ENCODE assay signal across 15 cellular contexts in genomic region chr21:38751379-38752050, GRCh38. TPM values are rescaled to one million over a fixed set of nuclear protein-coding genes. Genes with fewer than 3 reads are reported as not detected.
A peak's percentile ranks its signal among the peaks of the same experiment; 100 is the strongest.
DNase-seq lines count a peak whose midpoint lies in the region; ATAC-seq and TF ChIP-seq lines count a peak whose summit lies in the region.
"Had no signal": no experiment of that assay in that cellular context is flagged by ENCODE, and none has a peak within 500 bp of the region (broad histone marks: within the 10 kb centered on the region; RNA-seq: fewer than 3 reads in every experiment).

No MANE protein-coding gene starts in this region.

- peak overlapping the region; percentile 80 for H3K4me2 ChIP-seq in BLaER1
- H3K4me2 ChIP-seq: A549 had no signal

- H3K27ac Mint-ChIP-seq in nephron progenitor cell = peak overlapping the region; percentile 73
- H3K27ac Mint-ChIP-seq in activated T-helper 2 cell treated with anti-CD3 and anti-CD28 coated beads, Interferon-gamma antibody, Interleukin-2, Interleukin-4, amounts not matched to agents 10 μg/mL and 5 μg/mL and 100 μg/mL, durations not matched to agents 14 hours and 24 hours and 36 hours = no peak overlapping the region
- H3K27ac Mint-ChIP-seq: activated naive CD8-positive, alpha-beta T cell treated with anti-CD3 and anti-CD28 coated beads, Interleukin-2, amount 10 ng/mL, durations not matched to agents 7 days and 5 days had no signal

- TF ChIP-seq CTCF in nephron progenitor cell (IDR thresholded peaks at IDR 0.05) = no peak

- H3K9ac ChIP-seq in BLaER1 = 0 out of 2 replicates have a peak overlapping the region, but pooled peaks have one; percentile 13

- peaks cover 17% of the 10 kb centered on the region for H3K9me3 ChIP-seq in BLaER1
- H3K9me3 ChIP-seq: A549 had no signal

- no peaks in the 10 kb centered on the region; the same call in 1 of the 2 replicates for H3K27me3 ChIP-seq in BLaER1

- H3K4me1 Mint-ChIP-seq in nephron progenitor cell = no peaks in the 10 kb centered on the region
- H3K4me1 Mint-ChIP-seq in activated T-helper 2 cell treated with anti-CD3 and anti-CD28 coated beads, Interferon-gamma antibody, Interleukin-2, Interleukin-4, amounts not matched to agents 10 μg/mL and 5 μg/mL and 100 μg/mL, durations not matched to agents 14 hours and 24 hours and 36 hours (ENCODE audit: low read depth) = peaks cover 10% of the 10 kb centered on the region

- no peaks in the 10 kb centered on the region for H4K20me1 ChIP-seq in BLaER1

- H3K9me3 Mint-ChIP-seq in nephron progenitor cell = peaks cover 12% of the 10 kb centered on the region
- peaks cover 3% of the 10 kb centered on the region for H3K9me3 Mint-ChIP-seq in activated T-helper 2 cell treated with anti-CD3 and anti-CD28 coated beads, Interferon-gamma antibody, Interleukin-2, Interleukin-4, amounts not matched to agents 10 μg/mL and 5 μg/mL and 100 μg/mL, durations not matched to agents 14 hours and 24 hours and 36 hours

- no peaks in the 10 kb centered on the region for H3K36me3 Mint-ChIP-seq in nephron progenitor cell (ENCODE audit: low read depth)
- H3K36me3 Mint-ChIP-seq in activated T-helper 2 cell treated with anti-CD3 and anti-CD28 coated beads, Interferon-gamma antibody, Interleukin-2, Interleukin-4, amounts not matched to agents 10 μg/mL and 5 μg/mL and 100 μg/mL, durations not matched to agents 14 hours and 24 hours and 36 hours (ENCODE audit: low read depth) = no peaks in the 10 kb centered on the region

- H3K4me1 ChIP-seq in BLaER1 = peaks cover 40% of the 10 kb centered on the region

- DNase-seq in SKM-1 treated with dmso at 0.1 percent for 144 hours (lab: John Stamatoyannopoulos, UW; ENCODE audit: unreplicated experiment) (peak; percentile 95), globus pallidus (ENCODE audit: low spot score) (peak; percentile 48), nephron progenitor cell (no peak), DMS79 (lab: John Stamatoyannopoulos, UW) (no peak), NCI-H524 (lab: John Stamatoyannopoulos, UW) (no peak)
- DNase-seq in activated T-helper 2 cell treated with anti-CD3 and anti-CD28 coated beads, Interferon-gamma antibody, Interleukin-2, Interleukin-4, amounts not matched to agents 10 μg/mL and 5 μg/mL and 100 μg/mL, durations not matched to agents 14 hours and 24 hours and 36 hours (ENCODE audit: low spot score) = no peak
- DNase-seq: activated naive CD8-positive, alpha-beta T cell treated with anti-CD3 and anti-CD28 coated beads, Interleukin-2, amount 10 ng/mL, durations not matched to agents 7 days and 5 days; DND-41; naive B cell; NCI-H1092; stimulated activated CD4-positive, alpha-beta T cell treated with anti-CD3 and anti-CD28 coated beads, Interleukin-12 subunit alpha, Interleukin-12 subunit beta, amount 100 ng/mL, for 4 hours; T-helper 1 cell had no signal

- peaks cover 7% of the 10 kb centered on the region for H3K27me3 Mint-ChIP-seq in nephron progenitor cell (ENCODE audit: low read depth, poor library complexity)
- peaks cover 5% of the 10 kb centered on the region for H3K27me3 Mint-ChIP-seq in activated T-helper 2 cell treated with anti-CD3 and anti-CD28 coated beads, Interferon-gamma antibody, Interleukin-2, Interleukin-4, amounts not matched to agents 10 μg/mL and 5 μg/mL and 100 μg/mL, durations not matched to agents 14 hours and 24 hours and 36 hours (ENCODE audit: low read depth)

- H3K4me3 Mint-ChIP-seq in nephron progenitor cell = no peak overlapping the region
- no peak overlapping the region for H3K4me3 Mint-ChIP-seq in activated T-helper 2 cell treated with anti-CD3 and anti-CD28 coated beads, Interferon-gamma antibody, Interleukin-2, Interleukin-4, amounts not matched to agents 10 μg/mL and 5 μg/mL and 100 μg/mL, durations not matched to agents 14 hours and 24 hours and 36 hours (ENCODE audit: low read depth)
- H3K4me3 Mint-ChIP-seq: activated naive CD8-positive, alpha-beta T cell treated with anti-CD3 and anti-CD28 coated beads, Interleukin-2, amount 10 ng/mL, durations not matched to agents 7 days and 5 days had no signal

- ATAC-seq in GM19351 (IDR thresholded peaks at IDR 0.05; ENCODE audit: unreplicated experiment) = no peak
- ATAC-seq: A549 had no signal

- H3K36me3 ChIP-seq in BLaER1 = peaks cover 10% of the 10 kb centered on the region; the same call in 1 of the 2 replicates

- peak overlapping the region; percentile 12; the same call in 1 of the 2 replicates for H3K27ac ChIP-seq in BLaER1
- H3K27ac ChIP-seq: A549 had no signal

- no peak overlapping the region for H3K4me3 ChIP-seq in BLaER1
- H3K4me3 ChIP-seq: A549 had no signal

- intact Hi-C loops in activated T-helper 2 cell treated with anti-CD3 and anti-CD28 coated beads, Interferon-gamma antibody, Interleukin-2, Interleukin-4, amounts not matched to agents 10 μg/mL and 5 μg/mL and 100 μg/mL, durations not matched to agents 14 hours and 24 hours and 36 hours (cut with micrococcal nuclease) = no loop called here

RNA-seq across cellular contexts. Expression of gene ETS2, which starts 54.2 kb away (rescaled TPM):
- total RNA-seq in activated T-helper 2 cell treated with anti-CD3 and anti-CD28 coated beads, Interferon-gamma antibody, Interleukin-2, Interleukin-4, amounts not matched to agents 10 μg/mL and 5 μg/mL and 100 μg/mL, durations not matched to agents 14 hours and 24 hours and 36 hours = 62.8 and 63.9 TPM in 2 replicates

Comparison
In these comparisons a context has a peak if more than half of its experiments do, and no peak if none do; other contexts are left out.
1. DNase-seq: peak in SKM-1 treated with dmso at 0.1 percent for 144 hours (single experiment) and globus pallidus (single experiment); none in nephron progenitor cell (single experiment), DMS79 (single experiment), NCI-H524 (0 of 2) and activated T-helper 2 cell treated with anti-CD3 and anti-CD28 coated beads, Interferon-gamma antibody, Interleukin-2, Interleukin-4, amounts not matched to agents 10 μg/mL and 5 μg/mL and 100 μg/mL, durations not matched to agents 14 hours and 24 hours and 36 hours (single experiment).